ENCODE assay signal across 19 cellular contexts in genomic region chr17:77879226-77879895, GRCh38.
"Had no signal": no experiment of that assay in that cellular context is flagged by ENCODE, and none has a peak within 500 bp of the region (broad histone marks: within the 10 kb centered on the region; RNA-seq: fewer than 3 reads in every experiment).

No MANE protein-coding gene starts in this region.

- H3K9me3 ChIP-seq: gastrocnemius medialis, testis had no signal

- DNase-seq: activated CD4-positive, alpha-beta T cell treated with anti-CD3 and anti-CD28 coated beads for 1 hour; activated CD4-positive, alpha-beta T cell treated with anti-CD3 and anti-CD28 coated beads, Interleukin-2, amount 50 U/mL, for 4 hours; activated effector memory CD4-positive, alpha-beta T cell treated with anti-CD3 and anti-CD28 coated beads, Interleukin-2, amount 50 U/mL, for 16 hours; activated T-cell treated with anti-CD3 and anti-CD28 coated beads, Interleukin-2, amount 50 U/mL, for 48 hours; erythroblast; gastrocnemius medialis; mammary epithelial cell; occipital lobe; sigmoid colon; spleen; stimulated activated CD4-positive, alpha-beta T cell treated with anti-CD3 and anti-CD28 coated beads, Interleukin-1b, Interleukin-23, amount 100 ng/mL, for 48 hours; stomach; T1000; testis; upper lobe of left lung had no signal

- H3K27ac ChIP-seq: ascending aorta, gastrocnemius medialis, heart left ventricle, sigmoid colon, testis, upper lobe of left lung had no signal

- H3K4me3 ChIP-seq: ascending aorta, gastrocnemius medialis, heart left ventricle, sigmoid colon, spleen, stomach, testis, upper lobe of left lung had no signal

- H3K27me3 ChIP-seq: ascending aorta, gastrocnemius medialis, heart left ventricle, sigmoid colon, testis, upper lobe of left lung had no signal

- ATAC-seq: gastrocnemius medialis, heart left ventricle, left lobe of liver had no signal

- H3K36me3 ChIP-seq: ascending aorta, gastrocnemius medialis, heart left ventricle, sigmoid colon, spleen, stomach, upper lobe of left lung had no signal

- FAIRE-seq: bronchial epithelial cell had no signal
